Comparison of ENCODE assay signal across 2 cellular contexts in the genomic region with DNA sequence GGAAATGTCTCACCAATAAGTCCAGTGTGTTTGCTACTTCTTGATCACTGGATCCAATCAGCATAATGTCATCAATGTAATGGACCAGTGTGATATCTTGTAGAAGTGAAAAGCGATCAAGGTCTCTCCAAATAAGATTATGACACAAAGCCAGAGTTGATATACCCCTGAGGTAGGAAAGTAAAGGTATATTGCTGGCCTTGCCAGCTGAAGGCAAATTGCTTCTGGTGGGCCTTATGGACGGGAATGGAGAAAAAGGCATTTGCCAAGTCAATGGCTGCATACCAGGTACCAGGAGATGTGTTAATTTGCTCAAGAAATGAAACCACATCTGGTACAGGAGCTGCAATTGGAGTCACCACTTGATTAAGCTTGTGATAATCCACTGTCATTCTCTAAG.
DNase-seq lines count a peak whose midpoint lies in the region; TF ChIP-seq lines count a peak whose summit lies in the region.
"Not testable (repeated sequence)": the region's sequence is repeated elsewhere in the genome, so short reads cannot be mapped to it uniquely, and the experiment has no call there.

No MANE protein-coding gene starts in this region.

- CTCF ChIA-PET in HEK293 (lab: Yijun Ruan, JAX) = interaction anchor here (0.6 kb wide), 1 partner anchor 35 kb away, joined by 3 read pairs; no protein-coding TSS in a partner anchor

- DNase-seq in islet precursor cell = peak; percentile 1

- not testable (repeated sequence) for TF ChIP-seq CTCF in HEK293 (tag by site-specific recombination; IDR thresholded peaks at IDR 0.05)

- not testable (repeated sequence) for H3K4me3 ChIP-seq in HEK293 (ENCODE audit: low read depth, low read length)

- not testable (repeated sequence) for H3K27ac ChIP-seq in HEK293 (ENCODE audit: extremely low read depth, low read depth, low read length)

- H3K9me3 ChIP-seq in HEK293 (ENCODE audit: control insufficient read depth, insufficient read depth, low read depth, low read length) = not testable (repeated sequence)

- H3K36me3 ChIP-seq in HEK293 (ENCODE audit: control insufficient read depth in 2 of 2, insufficient read depth in 1 of 2, low read length in 2 of 2) = not testable (repeated sequence)

- H3K4me1 ChIP-seq in HEK293 (ENCODE audit: control insufficient read depth, insufficient read depth, low read length) = not testable (repeated sequence)

- POLR2A ChIA-PET in HEK293 (lab: Yijun Ruan, JAX) = not testable (repeated sequence)

TF ChIP-seq in HEK293, 187 proteins besides CTCF, POLR2A, EP300 and RAD21:
- TF ChIP-seq ZNF157 (tag by site-specific recombination; IDR thresholded peaks at IDR 0.05) = peak; percentile 94
